ENCODE assay signal across 1 cellular context in the genomic region with DNA sequence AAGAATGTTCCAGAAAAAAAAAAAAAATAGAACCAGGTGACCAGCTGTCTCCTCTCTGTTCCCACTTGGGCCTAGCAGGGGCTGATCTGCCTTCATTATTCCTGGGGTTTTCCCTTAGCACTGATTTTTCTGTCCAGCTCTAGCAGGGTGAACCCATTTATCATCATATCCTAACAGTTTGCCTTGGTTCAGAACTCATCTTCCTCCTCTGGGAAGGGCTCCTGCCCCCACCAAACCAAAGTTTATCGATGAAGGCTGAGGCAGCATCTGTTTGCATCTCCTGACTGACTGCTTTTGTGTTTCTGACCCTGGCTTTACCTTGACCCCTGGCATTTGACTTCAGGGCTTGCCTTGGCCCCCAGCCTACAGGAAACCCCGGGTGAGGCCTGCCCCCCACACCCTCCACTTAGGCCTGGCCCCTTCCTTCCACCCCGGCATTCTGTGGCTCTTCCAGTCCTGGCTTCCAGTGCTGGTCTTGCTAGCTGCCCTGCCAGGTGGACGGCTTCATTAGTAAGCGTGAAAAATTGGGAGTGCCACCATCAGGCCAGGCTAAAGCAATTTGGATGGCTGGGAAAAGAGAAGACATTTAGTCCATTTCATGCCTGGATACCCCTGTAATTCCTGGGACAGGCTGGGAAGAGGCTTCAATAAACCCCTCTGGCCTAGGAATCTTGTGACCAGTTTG.
TF ChIP-seq lines count a peak whose summit lies in the region.

No MANE protein-coding gene starts in this region.

TF ChIP-seq in HepG2, 621 proteins besides CTCF, POLR2A, EP300 and RAD21 (continued from another document and continues in another):
- TF ChIP-seq, protein P1, sequence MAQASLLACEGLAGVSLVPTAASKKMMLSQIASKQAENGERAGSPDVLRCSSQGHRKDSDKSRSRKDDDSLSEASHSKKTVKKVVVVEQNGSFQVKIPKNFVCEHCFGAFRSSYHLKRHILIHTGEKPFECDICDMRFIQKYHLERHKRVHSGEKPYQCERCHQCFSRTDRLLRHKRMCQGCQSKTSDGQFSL (CRISPR knock-in tag; IDR thresholded peaks at IDR 0.05) = peak; percentile 90
- TF ChIP-seq MIXL1 (CRISPR knock-in tag; IDR thresholded peaks at IDR 0.05) (peak; percentile 87), ZMAT3 (CRISPR knock-in tag; conservative IDR thresholded peaks at IDR 0.05) (peak; percentile 48; the same call in 1 of the 2 replicates), MATR3 (CRISPR knock-in tag; IDR thresholded peaks at IDR 0.05) (no peak), TMF1 (CRISPR knock-in tag; IDR thresholded peaks at IDR 0.05; ENCODE audit: low read depth) (no peak), POGZ (CRISPR knock-in tag; IDR thresholded peaks at IDR 0.05) (peak; percentile 85; the same call in 1 of the 2 replicates), ZNF143 (CRISPR knock-in tag; IDR thresholded peaks at IDR 0.05) (peak; percentile 51; the same call in 1 of the 2 replicates), MED1 (CRISPR knock-in tag; IDR thresholded peaks at IDR 0.05) (peak; percentile 95), PHF20 (CRISPR knock-in tag; IDR thresholded peaks at IDR 0.05) (peak; percentile 36; the same call in 1 of the 2 replicates), KDM1A (CRISPR knock-in tag; IDR thresholded peaks at IDR 0.05) (peak; percentile 59; the same call in 1 of the 2 replicates), ZNF713 (CRISPR knock-in tag; IDR thresholded peaks at IDR 0.05) (no peak), ZNF670 (CRISPR knock-in tag; IDR thresholded peaks at IDR 0.05; ENCODE audit: borderline replicate concordance) (peak; percentile 79; the same call in 1 of the 2 replicates), HOXA3 (CRISPR knock-in tag; IDR thresholded peaks at IDR 0.05) (peak; percentile 93), MEF2D (CRISPR knock-in tag; IDR thresholded peaks at IDR 0.05) (peak; percentile 79), BHLHE40 (IDR thresholded peaks at IDR 0.05; ENCODE audit: low read length) (no peak), ZNF788 (CRISPR knock-in tag; IDR thresholded peaks at IDR 0.05; ENCODE audit: borderline replicate concordance) (peak; percentile 91; the same call in 1 of the 2 replicates), ELF1 (CRISPR knock-in tag; IDR thresholded peaks at IDR 0.05) (peak; percentile 52; the same call in 1 of the 2 replicates), ATF7-NPFF (CRISPR knock-in tag; IDR thresholded peaks at IDR 0.05; ENCODE audit: low read depth) (no peak), ZNF605 (CRISPR knock-in tag; IDR thresholded peaks at IDR 0.05) (peak; percentile 49; the same call in 1 of the 2 replicates), ZBTB3 (CRISPR knock-in tag; IDR thresholded peaks at IDR 0.05; ENCODE audit: borderline replicate concordance, low read depth) (peak; percentile 73; the same call in 1 of the 2 replicates), KAT7 (CRISPR knock-in tag; IDR thresholded peaks at IDR 0.05; ENCODE audit: borderline replicate concordance) (peak; percentile 79), ZNF773 (CRISPR knock-in tag; IDR thresholded peaks at IDR 0.05; ENCODE audit: borderline replicate concordance) (no peak), PHB2 (IDR thresholded peaks at IDR 0.05; ENCODE audit: partially characterized antibody) (no peak), CHD4 (IDR thresholded peaks at IDR 0.05; ENCODE audit: borderline replicate concordance, low read length) (no peak), GFI1 (CRISPR knock-in tag; IDR thresholded peaks at IDR 0.05; ENCODE audit: borderline replicate concordance) (peak; percentile 96), SNAI1 (CRISPR knock-in tag; IDR thresholded peaks at IDR 0.05; ENCODE audit: borderline replicate concordance) (peak; percentile 57; the same call in 1 of the 2 replicates), SNRNP70 (IDR thresholded peaks at IDR 0.05; ENCODE audit: low read depth, low read length) (no peak), ZBTB38 (CRISPR knock-in tag; IDR thresholded peaks at IDR 0.05) (peak; percentile 91), CBX2 (IDR thresholded peaks at IDR 0.05; ENCODE audit: low read depth, low read length) (no peak), CBX2 (CRISPR knock-in tag; IDR thresholded peaks at IDR 0.05; ENCODE audit: low read depth) (no peak)
- TF ChIP-seq, protein P2, sequence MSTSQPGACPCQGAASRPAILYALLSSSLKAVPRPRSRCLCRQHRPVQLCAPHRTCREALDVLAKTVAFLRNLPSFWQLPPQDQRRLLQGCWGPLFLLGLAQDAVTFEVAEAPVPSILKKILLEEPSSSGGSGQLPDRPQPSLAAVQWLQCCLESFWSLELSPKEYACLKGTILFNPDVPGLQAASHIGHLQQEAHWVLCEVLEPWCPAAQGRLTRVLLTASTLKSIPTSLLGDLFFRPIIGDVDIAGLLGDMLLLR (CRISPR knock-in tag; IDR thresholded peaks at IDR 0.05) = peak; percentile 58; the same call in 1 of the 2 replicates
- TF ChIP-seq, protein P3, sequence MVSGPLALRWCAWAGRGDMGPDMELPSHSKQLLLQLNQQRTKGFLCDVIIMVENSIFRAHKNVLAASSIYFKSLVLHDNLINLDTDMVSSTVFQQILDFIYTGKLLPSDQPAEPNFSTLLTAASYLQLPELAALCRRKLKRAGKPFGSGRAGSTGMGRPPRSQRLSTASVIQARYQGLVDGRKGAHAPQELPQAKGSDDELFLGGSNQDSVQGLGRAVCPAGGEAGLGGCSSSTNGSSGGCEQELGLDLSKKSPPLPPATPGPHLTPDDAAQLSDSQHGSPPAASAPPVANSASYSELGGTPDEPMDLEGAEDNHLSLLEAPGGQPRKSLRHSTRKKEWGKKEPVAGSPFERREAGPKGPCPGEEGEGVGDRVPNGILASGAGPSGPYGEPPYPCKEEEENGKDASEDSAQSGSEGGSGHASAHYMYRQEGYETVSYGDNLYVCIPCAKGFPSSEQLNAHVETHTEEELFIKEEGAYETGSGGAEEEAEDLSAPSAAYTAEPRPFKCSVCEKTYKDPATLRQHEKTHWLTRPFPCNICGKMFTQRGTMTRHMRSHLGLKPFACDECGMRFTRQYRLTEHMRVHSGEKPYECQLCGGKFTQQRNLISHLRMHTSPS (CRISPR knock-in tag; IDR thresholded peaks at IDR 0.05; ENCODE audit: low read depth) = peak; percentile 81; the same call in 1 of the 2 replicates
- TF ChIP-seq, protein P4, sequence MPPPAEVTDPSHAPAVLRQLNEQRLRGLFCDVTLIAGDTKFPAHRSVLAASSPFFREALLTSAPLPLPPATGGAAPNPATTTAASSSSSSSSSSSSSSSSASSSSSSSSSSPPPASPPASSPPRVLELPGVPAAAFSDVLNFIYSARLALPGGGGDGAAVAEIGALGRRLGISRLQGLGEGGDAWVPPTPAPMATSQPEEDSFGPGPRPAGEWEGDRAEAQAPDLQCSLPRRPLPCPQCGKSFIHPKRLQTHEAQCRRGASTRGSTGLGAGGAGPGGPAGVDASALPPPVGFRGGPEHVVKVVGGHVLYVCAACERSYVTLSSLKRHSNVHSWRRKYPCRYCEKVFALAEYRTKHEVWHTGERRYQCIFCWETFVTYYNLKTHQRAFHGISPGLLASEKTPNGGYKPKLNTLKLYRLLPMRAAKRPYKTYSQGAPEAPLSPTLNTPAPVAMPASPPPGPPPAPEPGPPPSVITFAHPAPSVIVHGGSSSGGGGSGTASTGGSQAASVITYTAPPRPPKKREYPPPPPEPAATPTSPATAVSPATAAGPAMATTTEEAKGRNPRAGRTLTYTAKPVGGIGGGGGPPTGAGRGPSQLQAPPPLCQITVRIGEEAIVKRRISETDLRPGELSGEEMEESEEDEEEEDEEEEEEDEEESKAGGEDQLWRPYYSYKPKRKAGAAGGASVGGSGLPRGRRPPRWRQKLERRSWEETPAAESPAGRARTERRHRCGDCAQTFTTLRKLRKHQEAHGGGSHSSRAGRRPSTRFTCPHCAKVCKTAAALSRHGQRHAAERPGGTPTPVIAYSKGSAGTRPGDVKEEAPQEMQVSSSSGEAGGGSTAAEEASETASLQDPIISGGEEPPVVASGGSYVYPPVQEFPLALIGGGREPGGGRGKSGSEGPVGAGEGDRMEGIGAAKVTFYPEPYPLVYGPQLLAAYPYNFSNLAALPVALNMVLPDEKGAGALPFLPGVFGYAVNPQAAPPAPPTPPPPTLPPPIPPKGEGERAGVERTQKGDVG (CRISPR knock-in tag; IDR thresholded peaks at IDR 0.05; ENCODE audit: borderline replicate concordance) = peak; percentile 97; the same call in 1 of the 2 replicates
- TF ChIP-seq, protein P5, sequence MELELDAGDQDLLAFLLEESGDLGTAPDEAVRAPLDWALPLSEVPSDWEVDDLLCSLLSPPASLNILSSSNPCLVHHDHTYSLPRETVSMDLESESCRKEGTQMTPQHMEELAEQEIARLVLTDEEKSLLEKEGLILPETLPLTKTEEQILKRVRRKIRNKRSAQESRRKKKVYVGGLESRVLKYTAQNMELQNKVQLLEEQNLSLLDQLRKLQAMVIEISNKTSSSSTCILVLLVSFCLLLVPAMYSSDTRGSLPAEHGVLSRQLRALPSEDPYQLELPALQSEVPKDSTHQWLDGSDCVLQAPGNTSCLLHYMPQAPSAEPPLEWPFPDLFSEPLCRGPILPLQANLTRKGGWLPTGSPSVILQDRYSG (CRISPR knock-in tag; IDR thresholded peaks at IDR 0.05) = no peak
- TF ChIP-seq, protein P6, sequence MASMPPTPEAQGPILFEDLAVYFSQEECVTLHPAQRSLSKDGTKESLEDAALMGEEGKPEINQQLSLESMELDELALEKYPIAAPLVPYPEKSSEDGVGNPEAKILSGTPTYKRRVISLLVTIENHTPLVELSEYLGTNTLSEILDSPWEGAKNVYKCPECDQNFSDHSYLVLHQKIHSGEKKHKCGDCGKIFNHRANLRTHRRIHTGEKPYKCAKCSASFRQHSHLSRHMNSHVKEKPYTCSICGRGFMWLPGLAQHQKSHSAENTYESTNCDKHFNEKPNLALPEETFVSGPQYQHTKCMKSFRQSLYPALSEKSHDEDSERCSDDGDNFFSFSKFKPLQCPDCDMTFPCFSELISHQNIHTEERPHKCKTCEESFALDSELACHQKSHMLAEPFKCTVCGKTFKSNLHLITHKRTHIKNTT (CRISPR knock-in tag; IDR thresholded peaks at IDR 0.05) = no peak
- TF ChIP-seq, protein P7, sequence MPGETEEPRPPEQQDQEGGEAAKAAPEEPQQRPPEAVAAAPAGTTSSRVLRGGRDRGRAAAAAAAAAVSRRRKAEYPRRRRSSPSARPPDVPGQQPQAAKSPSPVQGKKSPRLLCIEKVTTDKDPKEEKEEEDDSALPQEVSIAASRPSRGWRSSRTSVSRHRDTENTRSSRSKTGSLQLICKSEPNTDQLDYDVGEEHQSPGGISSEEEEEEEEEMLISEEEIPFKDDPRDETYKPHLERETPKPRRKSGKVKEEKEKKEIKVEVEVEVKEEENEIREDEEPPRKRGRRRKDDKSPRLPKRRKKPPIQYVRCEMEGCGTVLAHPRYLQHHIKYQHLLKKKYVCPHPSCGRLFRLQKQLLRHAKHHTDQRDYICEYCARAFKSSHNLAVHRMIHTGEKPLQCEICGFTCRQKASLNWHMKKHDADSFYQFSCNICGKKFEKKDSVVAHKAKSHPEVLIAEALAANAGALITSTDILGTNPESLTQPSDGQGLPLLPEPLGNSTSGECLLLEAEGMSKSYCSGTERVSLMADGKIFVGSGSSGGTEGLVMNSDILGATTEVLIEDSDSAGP (CRISPR knock-in tag; IDR thresholded peaks at IDR 0.05; ENCODE audit: borderline replicate concordance) = peak; percentile 93
- TF ChIP-seq, protein P8, sequence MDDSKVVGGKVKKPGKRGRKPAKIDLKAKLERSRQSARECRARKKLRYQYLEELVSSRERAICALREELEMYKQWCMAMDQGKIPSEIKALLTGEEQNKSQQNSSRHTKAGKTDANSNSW (CRISPR knock-in tag; IDR thresholded peaks at IDR 0.05; ENCODE audit: borderline replicate concordance) = no peak
- TF ChIP-seq, protein P9, sequence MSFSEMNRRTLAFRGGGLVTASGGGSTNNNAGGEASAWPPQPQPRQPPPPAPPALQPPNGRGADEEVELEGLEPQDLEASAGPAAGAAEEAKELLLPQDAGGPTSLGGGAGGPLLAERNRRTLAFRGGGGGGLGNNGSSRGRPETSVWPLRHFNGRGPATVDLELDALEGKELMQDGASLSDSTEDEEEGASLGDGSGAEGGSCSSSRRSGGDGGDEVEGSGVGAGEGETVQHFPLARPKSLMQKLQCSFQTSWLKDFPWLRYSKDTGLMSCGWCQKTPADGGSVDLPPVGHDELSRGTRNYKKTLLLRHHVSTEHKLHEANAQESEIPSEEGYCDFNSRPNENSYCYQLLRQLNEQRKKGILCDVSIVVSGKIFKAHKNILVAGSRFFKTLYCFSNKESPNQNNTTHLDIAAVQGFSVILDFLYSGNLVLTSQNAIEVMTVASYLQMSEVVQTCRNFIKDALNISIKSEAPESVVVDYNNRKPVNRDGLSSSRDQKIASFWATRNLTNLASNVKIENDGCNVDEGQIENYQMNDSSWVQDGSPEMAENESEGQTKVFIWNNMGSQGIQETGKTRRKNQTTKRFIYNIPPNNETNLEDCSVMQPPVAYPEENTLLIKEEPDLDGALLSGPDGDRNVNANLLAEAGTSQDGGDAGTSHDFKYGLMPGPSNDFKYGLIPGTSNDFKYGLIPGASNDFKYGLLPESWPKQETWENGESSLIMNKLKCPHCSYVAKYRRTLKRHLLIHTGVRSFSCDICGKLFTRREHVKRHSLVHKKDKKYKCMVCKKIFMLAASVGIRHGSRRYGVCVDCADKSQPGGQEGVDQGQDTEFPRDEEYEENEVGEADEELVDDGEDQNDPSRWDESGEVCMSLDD (CRISPR knock-in tag; IDR thresholded peaks at IDR 0.05; ENCODE audit: borderline replicate concordance) = peak; percentile 96
- TF ChIP-seq, protein P10, sequence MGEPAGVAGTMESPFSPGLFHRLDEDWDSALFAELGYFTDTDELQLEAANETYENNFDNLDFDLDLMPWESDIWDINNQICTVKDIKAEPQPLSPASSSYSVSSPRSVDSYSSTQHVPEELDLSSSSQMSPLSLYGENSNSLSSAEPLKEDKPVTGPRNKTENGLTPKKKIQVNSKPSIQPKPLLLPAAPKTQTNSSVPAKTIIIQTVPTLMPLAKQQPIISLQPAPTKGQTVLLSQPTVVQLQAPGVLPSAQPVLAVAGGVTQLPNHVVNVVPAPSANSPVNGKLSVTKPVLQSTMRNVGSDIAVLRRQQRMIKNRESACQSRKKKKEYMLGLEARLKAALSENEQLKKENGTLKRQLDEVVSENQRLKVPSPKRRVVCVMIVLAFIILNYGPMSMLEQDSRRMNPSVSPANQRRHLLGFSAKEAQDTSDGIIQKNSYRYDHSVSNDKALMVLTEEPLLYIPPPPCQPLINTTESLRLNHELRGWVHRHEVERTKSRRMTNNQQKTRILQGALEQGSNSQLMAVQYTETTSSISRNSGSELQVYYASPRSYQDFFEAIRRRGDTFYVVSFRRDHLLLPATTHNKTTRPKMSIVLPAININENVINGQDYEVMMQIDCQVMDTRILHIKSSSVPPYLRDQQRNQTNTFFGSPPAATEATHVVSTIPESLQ (CRISPR knock-in tag; conservative IDR thresholded peaks at IDR 0.05) = no peak
- TF ChIP-seq, protein P11, sequence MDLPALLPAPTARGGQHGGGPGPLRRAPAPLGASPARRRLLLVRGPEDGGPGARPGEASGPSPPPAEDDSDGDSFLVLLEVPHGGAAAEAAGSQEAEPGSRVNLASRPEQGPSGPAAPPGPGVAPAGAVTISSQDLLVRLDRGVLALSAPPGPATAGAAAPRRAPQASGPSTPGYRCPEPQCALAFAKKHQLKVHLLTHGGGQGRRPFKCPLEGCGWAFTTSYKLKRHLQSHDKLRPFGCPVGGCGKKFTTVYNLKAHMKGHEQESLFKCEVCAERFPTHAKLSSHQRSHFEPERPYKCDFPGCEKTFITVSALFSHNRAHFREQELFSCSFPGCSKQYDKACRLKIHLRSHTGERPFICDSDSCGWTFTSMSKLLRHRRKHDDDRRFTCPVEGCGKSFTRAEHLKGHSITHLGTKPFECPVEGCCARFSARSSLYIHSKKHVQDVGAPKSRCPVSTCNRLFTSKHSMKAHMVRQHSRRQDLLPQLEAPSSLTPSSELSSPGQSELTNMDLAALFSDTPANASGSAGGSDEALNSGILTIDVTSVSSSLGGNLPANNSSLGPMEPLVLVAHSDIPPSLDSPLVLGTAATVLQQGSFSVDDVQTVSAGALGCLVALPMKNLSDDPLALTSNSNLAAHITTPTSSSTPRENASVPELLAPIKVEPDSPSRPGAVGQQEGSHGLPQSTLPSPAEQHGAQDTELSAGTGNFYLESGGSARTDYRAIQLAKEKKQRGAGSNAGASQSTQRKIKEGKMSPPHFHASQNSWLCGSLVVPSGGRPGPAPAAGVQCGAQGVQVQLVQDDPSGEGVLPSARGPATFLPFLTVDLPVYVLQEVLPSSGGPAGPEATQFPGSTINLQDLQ (CRISPR knock-in tag; IDR thresholded peaks at IDR 0.05) = peak; percentile 91
